ENCODE assay signal across 12 cellular contexts in genomic region chr6:50795574-50795973, GRCh38. TPM values are rescaled to one million over a fixed set of nuclear protein-coding genes. Genes with fewer than 3 reads are reported as not detected.
"Had no signal": no experiment of that assay in that cellular context is flagged by ENCODE, and none has a peak within 500 bp of the region (broad histone marks: within the 10 kb centered on the region; RNA-seq: fewer than 3 reads in every experiment).

No MANE protein-coding gene starts in this region.

- H3K36me3 ChIP-seq: HAP-1 had no signal

- DNase-seq: GM23248, GOT3, H7, HFFc6, IMR-90, KG1 had no signal

- FAIRE-seq: HTR-8/SVneo, K562 had no signal

- H3K9me3 ChIP-seq: HAP-1 had no signal

- ATAC-seq: HCT116, K562 had no signal

- H3K4me3 ChIP-seq: GM23248, HAP-1, K562 had no signal

- H3K9ac ChIP-seq: GM23248 had no signal

- H2AFZ ChIP-seq: GM23248 had no signal

- H3K27ac ChIP-seq: GM23248 had no signal

- H3K4me1 ChIP-seq: HAP-1 had no signal

RNA-seq across cellular contexts. Expression of gene TFAP2B, which starts 23.1 kb away (rescaled TPM):
- total RNA-seq: GM23248, H4, H7, HFFc6, HT-29, IMR-90, K562 had no signal
- polyA plus RNA-seq: GM23248, IMR-90, K562 had no signal
